Comparison of ENCODE assay signal across 1 cellular context in genomic region chr1:16249838-16250241, GRCh38.
TF ChIP-seq lines count a peak whose summit lies in the region.

No MANE protein-coding gene starts in this region.

TF ChIP-seq in WTC11, 78 proteins besides CTCF, POLR2A, EP300 and RAD21 (continued from another document):
- TF ChIP-seq, protein P1, sequence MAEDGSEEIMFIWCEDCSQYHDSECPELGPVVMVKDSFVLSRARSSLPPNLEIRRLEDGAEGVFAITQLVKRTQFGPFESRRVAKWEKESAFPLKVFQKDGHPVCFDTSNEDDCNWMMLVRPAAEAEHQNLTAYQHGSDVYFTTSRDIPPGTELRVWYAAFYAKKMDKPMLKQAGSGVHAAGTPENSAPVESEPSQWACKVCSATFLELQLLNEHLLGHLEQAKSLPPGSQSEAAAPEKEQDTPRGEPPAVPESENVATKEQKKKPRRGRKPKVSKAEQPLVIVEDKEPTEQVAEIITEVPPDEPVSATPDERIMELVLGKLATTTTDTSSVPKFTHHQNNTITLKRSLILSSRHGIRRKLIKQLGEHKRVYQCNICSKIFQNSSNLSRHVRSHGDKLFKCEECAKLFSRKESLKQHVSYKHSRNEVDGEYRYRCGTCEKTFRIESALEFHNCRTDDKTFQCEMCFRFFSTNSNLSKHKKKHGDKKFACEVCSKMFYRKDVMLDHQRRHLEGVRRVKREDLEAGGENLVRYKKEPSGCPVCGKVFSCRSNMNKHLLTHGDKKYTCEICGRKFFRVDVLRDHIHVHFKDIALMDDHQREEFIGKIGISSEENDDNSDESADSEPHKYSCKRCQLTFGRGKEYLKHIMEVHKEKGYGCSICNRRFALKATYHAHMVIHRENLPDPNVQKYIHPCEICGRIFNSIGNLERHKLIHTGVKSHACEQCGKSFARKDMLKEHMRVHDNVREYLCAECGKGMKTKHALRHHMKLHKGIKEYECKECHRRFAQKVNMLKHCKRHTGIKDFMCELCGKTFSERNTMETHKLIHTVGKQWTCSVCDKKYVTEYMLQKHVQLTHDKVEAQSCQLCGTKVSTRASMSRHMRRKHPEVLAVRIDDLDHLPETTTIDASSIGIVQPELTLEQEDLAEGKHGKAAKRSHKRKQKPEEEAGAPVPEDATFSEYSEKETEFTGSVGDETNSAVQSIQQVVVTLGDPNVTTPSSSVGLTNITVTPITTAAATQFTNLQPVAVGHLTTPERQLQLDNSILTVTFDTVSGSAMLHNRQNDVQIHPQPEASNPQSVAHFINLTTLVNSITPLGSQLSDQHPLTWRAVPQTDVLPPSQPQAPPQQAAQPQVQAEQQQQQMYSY (CRISPR knock-in tag; IDR thresholded peaks at IDR 0.05): no peak
- no peak for TF ChIP-seq GABPB1 (CRISPR knock-in tag; IDR thresholded peaks at IDR 0.05)
- TF ChIP-seq, protein P2, sequence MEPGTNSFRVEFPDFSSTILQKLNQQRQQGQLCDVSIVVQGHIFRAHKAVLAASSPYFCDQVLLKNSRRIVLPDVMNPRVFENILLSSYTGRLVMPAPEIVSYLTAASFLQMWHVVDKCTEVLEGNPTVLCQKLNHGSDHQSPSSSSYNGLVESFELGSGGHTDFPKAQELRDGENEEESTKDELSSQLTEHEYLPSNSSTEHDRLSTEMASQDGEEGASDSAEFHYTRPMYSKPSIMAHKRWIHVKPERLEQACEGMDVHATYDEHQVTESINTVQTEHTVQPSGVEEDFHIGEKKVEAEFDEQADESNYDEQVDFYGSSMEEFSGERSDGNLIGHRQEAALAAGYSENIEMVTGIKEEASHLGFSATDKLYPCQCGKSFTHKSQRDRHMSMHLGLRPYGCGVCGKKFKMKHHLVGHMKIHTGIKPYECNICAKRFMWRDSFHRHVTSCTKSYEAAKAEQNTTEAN (CRISPR knock-in tag; IDR thresholded peaks at IDR 0.05): no peak
- no peak for TF ChIP-seq SMAD4 (CRISPR knock-in tag; IDR thresholded peaks at IDR 0.05)
- no peak for TF ChIP-seq JUN (CRISPR knock-in tag; IDR thresholded peaks at IDR 0.05)
TF ChIP-seq in WTC11: peak in this region for 0.
